In genomic region chr21:45980697-45981096, GRCh38 we compare ENCODE assay signal across 11 cellular contexts. TPM values are rescaled to one million over a fixed set of nuclear protein-coding genes. Genes with fewer than 3 reads are reported as not detected.
DNase-seq lines count a peak whose midpoint lies in the region; ATAC-seq, FAIRE-seq and TF ChIP-seq lines count a peak whose summit lies in the region.
"Had no signal": no experiment of that assay in that cellular context is flagged by ENCODE, and none has a peak within 500 bp of the region (broad histone marks: within the 10 kb centered on the region; RNA-seq: fewer than 3 reads in every experiment).

No MANE protein-coding gene starts in this region.

- H3K27ac ChIP-seq in C4-2B = peak overlapping the region; percentile 60
- H3K27ac ChIP-seq in Panc1 (ENCODE audit: low read length) = 0 out of 2 replicates have a peak overlapping the region, but pooled peaks have one; percentile 18
- peak overlapping the region; percentile 90 to 98 (median 98) for H3K27ac ChIP-seq in sigmoid colon
- no peak overlapping the region for H3K27ac ChIP-seq in pancreas
- H3K27ac ChIP-seq: epithelial cell of prostate had no signal

- H3K27me3 ChIP-seq in Panc1 (ENCODE audit: control insufficient read depth, insufficient read depth, low read length) (no peaks in the 10 kb centered on the region), sigmoid colon (no peaks in the 10 kb centered on the region), pancreas (no peaks in the 10 kb centered on the region)

- no peaks in the 10 kb centered on the region for H3K9me3 ChIP-seq in Panc1 (ENCODE audit: control insufficient read depth, insufficient read depth, low read depth, low read length)
- H3K9me3 ChIP-seq in sigmoid colon = no peaks in the 10 kb centered on the region
- no peaks in the 10 kb centered on the region for H3K9me3 ChIP-seq in pancreas
- H3K9me3 ChIP-seq: mucosa of descending colon had no signal

- no peak for TF ChIP-seq CTCF in C4-2B (conservative IDR thresholded peaks at IDR 0.05)
- TF ChIP-seq CTCF in Panc1 (IDR thresholded peaks at IDR 0.05) = no peak
- TF ChIP-seq CTCF in fibroblast of mammary gland (conservative IDR thresholded peaks at IDR 0.05; ENCODE audit: control insufficient read depth, insufficient read depth, low read depth, low read length) = no peak
- TF ChIP-seq CTCF in sigmoid colon (IDR thresholded peaks at IDR 0.05) = no peak
- TF ChIP-seq CTCF in pancreas (IDR thresholded peaks at IDR 0.05) = no peak

- H3K4me1 ChIP-seq in Panc1 (ENCODE audit: control insufficient read depth, insufficient read depth, low read length) (no peaks in the 10 kb centered on the region), sigmoid colon (peaks cover 0 to 64% (median 61%) of the 10 kb centered on the region in 4 donors), pancreas (peaks cover 0 to 5% (median 0%) of the 10 kb centered on the region in 3 donors)

- H3K36me3 ChIP-seq in Panc1 (ENCODE audit: control insufficient read depth, insufficient read depth, low read length) = no peaks in the 10 kb centered on the region
- peaks cover 9 to 22% (median 12%) of the 10 kb centered on the region in 4 donors for H3K36me3 ChIP-seq in sigmoid colon
- H3K36me3 ChIP-seq in pancreas = no peaks in the 10 kb centered on the region

- POLR2A ChIA-PET in Panc1 (lab: Charles Lee) = no interaction called here
- POLR2A ChIA-PET in activated CD8-positive, alpha-beta T cell treated with anti-CD3 and anti-CD28 coated beads, Interleukin-2, amount 10 ng/mL, durations not matched to agents 7 days and 5 days (lab: Charles Lee) = no interaction called here

- in situ Hi-C loops in Panc1 (cut with HindIII; ENCODE audit: low pct_unique_long_range_greater_than_20kb, low sequenced_read_pairs) = no loop called here

- no TSS peak for BruUV-seq in Panc1 (replicated peaks; lab: Mats Ljungman, UMichigan)

- no peak for TF ChIP-seq EP300 in sigmoid colon (IDR thresholded peaks at IDR 0.05)

- no peak for DNase-seq in Panc1 (ENCODE audit: low read depth, low spot score)
- DNase-seq in fibroblast of mammary gland (ENCODE audit: low read depth) = no peak
- DNase-seq in sigmoid colon = no peak
- DNase-seq in activated CD8-positive, alpha-beta T cell treated with anti-CD3 and anti-CD28 coated beads, Interleukin-2, amount 10 ng/mL, durations not matched to agents 7 days and 5 days = no peak
- DNase-seq in activated naive CD4-positive, alpha-beta T cell treated with anti-CD3 and anti-CD28 coated beads, Interleukin-2, amount 50 U/mL, for 72 hours (ENCODE audit: low spot score in 2 of 2) = no peak
- DNase-seq in hippocampal formation (lab: John Stamatoyannopoulos, UW) = no peak
- no peak for DNase-seq in pancreas

- no peak overlapping the region for H3K27ac Mint-ChIP-seq in activated CD8-positive, alpha-beta T cell treated with anti-CD3 and anti-CD28 coated beads, Interleukin-2, amount 10 ng/mL, durations not matched to agents 7 days and 5 days
- H3K27ac Mint-ChIP-seq in activated naive CD4-positive, alpha-beta T cell treated with anti-CD3 and anti-CD28 coated beads, Interleukin-2, amount 50 U/mL, for 72 hours = no peak overlapping the region

- H3K9me3 Mint-ChIP-seq in activated CD8-positive, alpha-beta T cell treated with anti-CD3 and anti-CD28 coated beads, Interleukin-2, amount 10 ng/mL, durations not matched to agents 7 days and 5 days (ENCODE audit: insufficient read depth) = no peaks in the 10 kb centered on the region
- no peaks in the 10 kb centered on the region for H3K9me3 Mint-ChIP-seq in activated naive CD4-positive, alpha-beta T cell treated with anti-CD3 and anti-CD28 coated beads, Interleukin-2, amount 50 U/mL, for 72 hours

- no peak for FAIRE-seq in pancreas (lab: Jason Lieb, UNC)
- FAIRE-seq: D721Med had no signal

- TF ChIP-seq POLR2A in sigmoid colon (IDR thresholded peaks at IDR 0.05) = no peak

- peaks cover 7% of the 10 kb centered on the region for H3K4me1 Mint-ChIP-seq in activated CD8-positive, alpha-beta T cell treated with anti-CD3 and anti-CD28 coated beads, Interleukin-2, amount 10 ng/mL, durations not matched to agents 7 days and 5 days (ENCODE audit: low read depth)

- intact Hi-C loops in Panc1 (cut with micrococcal nuclease; ENCODE audit: unreplicated experiment) = no loop called here
- intact Hi-C loops in sigmoid colon (cut with DNase I) = no loop called here
- intact Hi-C loops in pancreas (cut with DNase I) = no loop called here

- H3K27me3 Mint-ChIP-seq in activated CD8-positive, alpha-beta T cell treated with anti-CD3 and anti-CD28 coated beads, Interleukin-2, amount 10 ng/mL, durations not matched to agents 7 days and 5 days (ENCODE audit: low read depth) = peaks cover 11% of the 10 kb centered on the region

- H3K4me3 Mint-ChIP-seq in activated CD8-positive, alpha-beta T cell treated with anti-CD3 and anti-CD28 coated beads, Interleukin-2, amount 10 ng/mL, durations not matched to agents 7 days and 5 days = no peak overlapping the region

- H3K36me3 Mint-ChIP-seq in activated CD8-positive, alpha-beta T cell treated with anti-CD3 and anti-CD28 coated beads, Interleukin-2, amount 10 ng/mL, durations not matched to agents 7 days and 5 days (ENCODE audit: low read depth) = no peaks in the 10 kb centered on the region
- H3K36me3 Mint-ChIP-seq in activated naive CD4-positive, alpha-beta T cell treated with anti-CD3 and anti-CD28 coated beads, Interleukin-2, amount 50 U/mL, for 72 hours = no peaks in the 10 kb centered on the region

- ATAC-seq in Panc1 = no peak
- ATAC-seq in activated CD8-positive, alpha-beta T cell treated with anti-CD3 and anti-CD28 coated beads, Interleukin-2, amount 10 ng/mL, durations not matched to agents 7 days and 5 days = no peak
- ATAC-seq in activated naive CD4-positive, alpha-beta T cell treated with anti-CD3 and anti-CD28 coated beads, Interleukin-2, amount 50 U/mL, for 72 hours = no peak
- ATAC-seq in pancreas = no peak

- H3K4me3 ChIP-seq in Panc1 (ENCODE audit: low read depth in 2 of 2, low read length in 2 of 2) (peak overlapping the region; percentile 39 to 46), fibroblast of mammary gland (ENCODE audit: control insufficient read depth, low read depth, low read length) (peak overlapping the region; percentile 54), sigmoid colon (peak overlapping the region; percentile 35 to 90 (median 62)), pancreas (peak overlapping the region in 1 of 4 donors; percentile 45)
- H3K4me3 ChIP-seq: mucosa of descending colon had no signal

- CTCF ChIA-PET in Panc1 (lab: Charles Lee) = no interaction called here
- CTCF ChIA-PET in activated CD8-positive, alpha-beta T cell treated with anti-CD3 and anti-CD28 coated beads, Interleukin-2, amount 10 ng/mL, durations not matched to agents 7 days and 5 days (lab: Charles Lee) = interaction anchor here (1.0 kb wide), 2 partner anchors 8 to 9 kb away, joined by 3 to 4 read pairs; no protein-coding TSS in a partner anchor

RNA-seq across cellular contexts. Expression of gene COL6A1, which starts 0.9 kb away (rescaled TPM):
- 34.2 TPM for total RNA-seq in Panc1 (2021; ENCODE audit: unreplicated experiment)
- 36.0 TPM for polyA plus RNA-seq in Panc1 (2012; ENCODE audit: insufficient read length)
- 1,000 to 10,000 TPM in 2 of 4 donors, 100 to 1,000 TPM in 2; 622 to 1,755 (median 1,184) TPM for total RNA-seq in sigmoid colon
- 100 to 1,000 TPM in 1 of 3 donors, 10 to 100 TPM in 2; 14.3 to 131 (median 28.2) TPM for polyA plus RNA-seq in sigmoid colon
- total RNA-seq in activated CD8-positive, alpha-beta T cell treated with anti-CD3 and anti-CD28 coated beads, Interleukin-2, amount 10 ng/mL, durations not matched to agents 7 days and 5 days = under 1 TPM; 0.26 to 0.42 TPM
- 1 to 10 TPM; 2.0 to 4.7 TPM for total RNA-seq in activated naive CD4-positive, alpha-beta T cell treated with anti-CD3 and anti-CD28 coated beads, Interleukin-2, amount 50 U/mL, for 72 hours
- total RNA-seq in pancreas = 100 to 1,000 TPM in 1 of 6 donors, 10 to 100 TPM in 5; 22.9 to 101 (median 41.9) TPM
- polyA plus RNA-seq in pancreas = 100 to 1,000 TPM in 1 of 2 donors, 10 to 100 TPM in 1; 97.4 to 131 TPM

Comparison
In these comparisons a context has a peak if more than half of its experiments do, and no peak if none do; other contexts are left out.
1. H3K27ac ChIP-seq: peak in C4-2B (single experiment), Panc1 (single experiment) and sigmoid colon (4 of 4); none in pancreas (0 of 4).
2. RNA of gene COL6A1, which starts 0.9 kb away (total RNA-seq): 622 to 1,755 TPM in sigmoid colon; 22.9 to 101 TPM in pancreas, 34.2 TPM in Panc1 (single experiment), 2.0 to 4.7 TPM in activated naive CD4-positive, alpha-beta T cell treated with anti-CD3 and anti-CD28 coated beads, Interleukin-2, amount 50 U/mL, for 72 hours and 0.26 to 0.42 TPM in activated CD8-positive, alpha-beta T cell treated with anti-CD3 and anti-CD28 coated beads, Interleukin-2, amount 10 ng/mL, durations not matched to agents 7 days and 5 days; every median in the first group is over 4 times any median in the second.